Comparison of ENCODE assay signal across 21 cellular contexts in the genomic region with DNA sequence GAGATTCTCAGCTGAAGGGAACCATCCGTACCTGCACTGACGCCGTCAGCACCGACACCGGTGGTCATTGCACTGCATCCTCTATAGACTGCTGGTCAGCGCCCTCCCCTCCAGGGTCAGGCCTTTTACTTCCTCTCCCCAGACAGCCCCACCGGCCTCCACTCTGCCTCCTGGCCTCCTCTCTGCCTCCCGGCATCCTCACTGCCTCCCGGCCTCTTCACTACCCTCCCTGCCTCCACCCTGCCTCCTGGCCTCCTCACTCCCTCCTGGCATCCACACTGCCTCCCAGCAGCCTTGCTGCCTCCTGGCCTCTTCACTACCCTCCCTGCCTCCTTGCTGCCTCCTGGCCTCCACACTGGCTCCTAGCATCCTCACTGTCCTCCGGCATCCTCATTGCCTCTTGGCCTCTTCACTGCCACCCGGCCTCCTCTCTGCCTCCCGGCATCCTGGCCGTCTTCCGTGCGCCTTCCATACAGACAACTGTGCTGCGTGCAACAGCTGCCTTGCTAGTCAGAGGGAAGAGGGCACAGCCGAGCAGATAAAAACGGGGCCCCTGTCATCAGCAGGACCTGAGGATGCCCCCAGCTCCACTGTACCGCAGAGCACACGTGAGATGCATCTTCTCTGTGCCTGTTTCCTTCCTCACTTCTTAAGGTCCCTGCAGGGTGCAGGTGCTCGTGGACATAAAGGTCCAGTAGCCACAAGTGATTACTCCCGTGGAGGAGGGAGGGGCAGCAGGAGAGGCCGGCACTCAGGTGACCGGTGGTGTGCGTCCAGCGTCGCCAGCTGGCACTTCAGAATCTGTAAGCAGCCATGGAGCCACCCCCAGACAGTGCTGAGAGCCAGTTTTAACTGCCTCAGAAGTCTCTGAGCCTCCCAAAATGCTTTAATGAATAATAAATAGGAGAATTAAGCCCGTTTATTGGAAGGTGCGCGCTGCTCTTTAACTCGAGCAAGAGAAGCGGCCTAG.
DNase-seq lines count a peak whose midpoint lies in the region; ATAC-seq and TF ChIP-seq lines count a peak whose summit lies in the region.
"Had no signal": no experiment of that assay in that cellular context is flagged by ENCODE, and none has a peak within 500 bp of the region (broad histone marks: within the 10 kb centered on the region; RNA-seq: fewer than 3 reads in every experiment).

No MANE protein-coding gene starts in this region.

- no peak overlapping the region for H2BK120ac ChIP-seq in trophoblast cell (ENCODE audit: insufficient read depth, low read length, poor library complexity)

- H3K36me3 ChIP-seq in WERI-Rb-1 = peaks cover 18% of the 10 kb centered on the region
- peaks cover 49 to 58% of the 10 kb centered on the region in 2 experiments for H3K36me3 ChIP-seq in trophoblast cell (ENCODE audit: control insufficient read depth in 1 of 2, insufficient read depth in 2 of 2, low read length in 2 of 2)

- H3K4me1 ChIP-seq in trophoblast cell (ENCODE audit: control insufficient read depth in 1 of 2, insufficient read depth in 2 of 2, low read length in 2 of 2) = peaks cover 4 to 10% of the 10 kb centered on the region in 2 experiments
- H3K4me1 ChIP-seq: A549 had no signal

- H3K4me1 Mint-ChIP-seq in activated CD8-positive, alpha-beta memory T cell treated with anti-CD3 and anti-CD28 coated beads, Interleukin-2, amount 10 ng/mL, durations not matched to agents 7 days and 5 days = no peaks in the 10 kb centered on the region
- H3K4me1 Mint-ChIP-seq: activated naive CD4-positive, alpha-beta T cell treated with anti-CD3 and anti-CD28 coated beads, Interleukin-2, amount 10 ng/mL, durations not matched to agents 7 days and 5 days had no signal

- WGBS in trophoblast cell (ENCODE audit: extremely low coverage, insufficient coverage, insufficient read length) = no CpG with 5 or more reads among the region's 32 CpGs

- no peaks in the 10 kb centered on the region for H3K36me3 Mint-ChIP-seq in activated CD8-positive, alpha-beta memory T cell treated with anti-CD3 and anti-CD28 coated beads, Interleukin-2, amount 10 ng/mL, durations not matched to agents 7 days and 5 days
- H3K36me3 Mint-ChIP-seq: activated naive CD4-positive, alpha-beta T cell treated with anti-CD3 and anti-CD28 coated beads, Interleukin-2, amount 10 ng/mL, durations not matched to agents 7 days and 5 days had no signal

- H3K4ac ChIP-seq in trophoblast cell (ENCODE audit: low read depth, low read length) = peak overlapping the region; percentile 50

- DNase-seq in NCI-H2227 (lab: John Stamatoyannopoulos, UW; ENCODE audit: unreplicated experiment) (peak; percentile 22), NCI-H2227 treated with DMSO at 0.1 percent for 48 hours (lab: John Stamatoyannopoulos, UW) (no peak), NCI-H1092 (lab: John Stamatoyannopoulos, UW) (peak; percentile 49), WERI-Rb-1 (no peak), trophoblast cell (no peak), NCI-H2081 (lab: John Stamatoyannopoulos, UW) (no peak), NCI-H526 (lab: John Stamatoyannopoulos, UW) (no peak)
- no peak for DNase-seq in activated CD8-positive, alpha-beta memory T cell treated with anti-CD3 and anti-CD28 coated beads, Interleukin-2, amount 10 ng/mL, durations not matched to agents 7 days and 5 days
- DNase-seq: activated CD4-positive, alpha-beta T cell treated with anti-CD3 and anti-CD28 coated beads for 48 hours; activated naive CD4-positive, alpha-beta T cell treated with anti-CD3 and anti-CD28 coated beads, Interleukin-2, amount 10 ng/mL, durations not matched to agents 7 days and 5 days; GF-D8; MV-4-11; naive thymus-derived CD4-positive, alpha-beta T cell; NCI-H2107; NCI-H82; PC-9; SJCRH30; T-helper 1 cell had no signal

- H2BK12ac ChIP-seq in trophoblast cell (ENCODE audit: low read length) = no peak overlapping the region

- H3K23ac ChIP-seq in trophoblast cell (ENCODE audit: low read length) = no peak overlapping the region

- H2BK5ac ChIP-seq in trophoblast cell (ENCODE audit: low read depth, low read length, poor library complexity) = no peak overlapping the region

- H4K8ac ChIP-seq in trophoblast cell (ENCODE audit: low read depth, low read length) = no peak overlapping the region

- H2AFZ ChIP-seq in trophoblast cell (ENCODE audit: insufficient read depth, low read length, poor library complexity) = no peak overlapping the region
- H2AFZ ChIP-seq: PC-9 had no signal

- H3K4me3 ChIP-seq in WERI-Rb-1 (ENCODE audit: low read depth, low read length) (no peak overlapping the region), trophoblast cell (ENCODE audit: low read depth, low read length) (no peak overlapping the region)
- H3K4me3 ChIP-seq: A549, PC-9, SJCRH30 had no signal

- no peaks in the 10 kb centered on the region for H3K9me3 Mint-ChIP-seq in activated CD8-positive, alpha-beta memory T cell treated with anti-CD3 and anti-CD28 coated beads, Interleukin-2, amount 10 ng/mL, durations not matched to agents 7 days and 5 days (ENCODE audit: low read depth)
- H3K9me3 Mint-ChIP-seq: activated naive CD4-positive, alpha-beta T cell treated with anti-CD3 and anti-CD28 coated beads, Interleukin-2, amount 10 ng/mL, durations not matched to agents 7 days and 5 days had no signal

- H3K18ac ChIP-seq in trophoblast cell (ENCODE audit: low read length) = peak overlapping the region; percentile 23

- no peak overlapping the region for H3K14ac ChIP-seq in trophoblast cell (ENCODE audit: low read length)

- no peak overlapping the region for H4K91ac ChIP-seq in trophoblast cell (ENCODE audit: low read depth, low read length)

- H3K9me3 ChIP-seq in WERI-Rb-1 (ENCODE audit: severe bottlenecking) (no peaks in the 10 kb centered on the region), trophoblast cell (ENCODE audit: insufficient read depth, low read depth, low read length) (no peaks in the 10 kb centered on the region)
- H3K9me3 ChIP-seq: A549, SJCRH30 had no signal

- H3K27me3 ChIP-seq in WERI-Rb-1 (ENCODE audit: insufficient read depth, low read depth, severe bottlenecking) (no peaks in the 10 kb centered on the region), trophoblast cell (ENCODE audit: insufficient read depth, low read length) (no peaks in the 10 kb centered on the region)
- H3K27me3 ChIP-seq: SJCRH30 had no signal

- no peaks in the 10 kb centered on the region for H3K27me3 Mint-ChIP-seq in activated CD8-positive, alpha-beta memory T cell treated with anti-CD3 and anti-CD28 coated beads, Interleukin-2, amount 10 ng/mL, durations not matched to agents 7 days and 5 days
- H3K27me3 Mint-ChIP-seq: activated naive CD4-positive, alpha-beta T cell treated with anti-CD3 and anti-CD28 coated beads, Interleukin-2, amount 10 ng/mL, durations not matched to agents 7 days and 5 days; naive thymus-derived CD4-positive, alpha-beta T cell had no signal

- H3K4me2 ChIP-seq in trophoblast cell (ENCODE audit: low read length) = no peak overlapping the region
- H3K4me2 ChIP-seq: A549, KMS-11, PC-9 had no signal

- no peak for TF ChIP-seq CTCF in WERI-Rb-1 (IDR thresholded peaks at IDR 0.05; ENCODE audit: low read depth, low read length)

- H3K27ac ChIP-seq in WERI-Rb-1 (peak overlapping the region; percentile 36), trophoblast cell (ENCODE audit: low read depth, low read length) (no peak overlapping the region)
- H3K27ac ChIP-seq: A549, KMS-11, PC-9, SJCRH30 had no signal

- no peak overlapping the region for H2AK5ac ChIP-seq in trophoblast cell (ENCODE audit: low read length)

- peaks cover 9% of the 10 kb centered on the region for H3K79me2 ChIP-seq in trophoblast cell (ENCODE audit: control insufficient read depth, insufficient read depth, low read length, poor library complexity)

- peaks cover 2% of the 10 kb centered on the region for H3K79me1 ChIP-seq in trophoblast cell (ENCODE audit: low read length)

- H4K12ac ChIP-seq in trophoblast cell (ENCODE audit: low read depth, low read length) = no peak overlapping the region

- H3K9ac ChIP-seq in trophoblast cell (ENCODE audit: low read length) = no peak overlapping the region
- H3K9ac ChIP-seq: KMS-11 had no signal

- no peak overlapping the region for H3K27ac Mint-ChIP-seq in activated CD8-positive, alpha-beta memory T cell treated with anti-CD3 and anti-CD28 coated beads, Interleukin-2, amount 10 ng/mL, durations not matched to agents 7 days and 5 days
- H3K27ac Mint-ChIP-seq: activated naive CD4-positive, alpha-beta T cell treated with anti-CD3 and anti-CD28 coated beads, Interleukin-2, amount 10 ng/mL, durations not matched to agents 7 days and 5 days; naive thymus-derived CD4-positive, alpha-beta T cell had no signal

- no peak for ATAC-seq in activated CD8-positive, alpha-beta memory T cell treated with anti-CD3 and anti-CD28 coated beads, Interleukin-2, amount 10 ng/mL, durations not matched to agents 7 days and 5 days
- ATAC-seq: naive thymus-derived CD4-positive, alpha-beta T cell; right cardiac atrium had no signal

- CTCF ChIA-PET in activated CD8-positive, alpha-beta memory T cell treated with anti-CD3 and anti-CD28 coated beads, Interleukin-2, amount 10 ng/mL, durations not matched to agents 7 days and 5 days (lab: Charles Lee) = no interaction called here

- H3K4me3 Mint-ChIP-seq in activated CD8-positive, alpha-beta memory T cell treated with anti-CD3 and anti-CD28 coated beads, Interleukin-2, amount 10 ng/mL, durations not matched to agents 7 days and 5 days = no peak overlapping the region
- H3K4me3 Mint-ChIP-seq: activated naive CD4-positive, alpha-beta T cell treated with anti-CD3 and anti-CD28 coated beads, Interleukin-2, amount 10 ng/mL, durations not matched to agents 7 days and 5 days; naive thymus-derived CD4-positive, alpha-beta T cell had no signal

Comparison
In these comparisons a context has a peak if more than half of its experiments do, and no peak if none do; other contexts are left out.
1. DNase-seq: peak in NCI-H2227 (single experiment) and NCI-H1092 (single experiment); none in NCI-H2227 treated with DMSO at 0.1 percent for 48 hours (single experiment), WERI-Rb-1 (single experiment), trophoblast cell (0 of 2), NCI-H2081 (0 of 2), activated CD8-positive, alpha-beta memory T cell treated with anti-CD3 and anti-CD28 coated beads, Interleukin-2, amount 10 ng/mL, durations not matched to agents 7 days and 5 days (single experiment) and NCI-H526 (0 of 2).